Comparison of ENCODE assay signal across 7 cellular contexts in the genomic region with DNA sequence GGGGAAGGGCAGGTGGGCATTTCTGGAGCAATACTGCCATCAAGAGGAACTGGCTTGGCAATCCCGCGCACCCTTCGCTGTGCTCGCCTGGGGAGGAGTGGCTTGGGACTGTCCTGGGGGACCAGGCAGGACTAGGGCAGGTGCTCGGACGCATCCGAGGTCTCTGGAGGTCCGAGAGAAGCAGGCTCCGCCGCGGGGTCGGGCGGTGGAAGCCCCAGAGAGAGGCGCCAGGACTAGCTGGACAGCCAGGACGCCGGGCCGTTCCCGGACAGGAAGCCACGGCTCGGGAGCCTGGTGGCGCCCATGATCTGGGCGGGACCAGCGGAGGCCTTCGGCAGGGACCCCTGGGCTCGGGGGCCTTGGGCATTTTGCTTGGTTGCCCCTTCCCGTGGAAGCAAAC.
DNase-seq lines count a peak whose midpoint lies in the region; ATAC-seq, FAIRE-seq and TF ChIP-seq lines count a peak whose summit lies in the region.
"Not testable (repeated sequence)": the region's sequence is repeated elsewhere in the genome, so short reads cannot be mapped to it uniquely, and the experiment has no call there.

No MANE protein-coding gene starts in this region.

- H3K4me1 ChIP-seq in BE2C; IMR-90 (ENCODE audit: control insufficient read depth, insufficient read depth, low read length); kidney (ENCODE audit: control insufficient read depth in 1 of 2, insufficient read depth in 1 of 2, low read depth in 1 of 2, low read length in 2 of 2): not testable (repeated sequence)

- BruUV-seq in IMR-90 (replicated peaks; lab: Mats Ljungman, UMichigan), result not testable (repeated sequence)

- H2BK120ac ChIP-seq in IMR-90 (ENCODE audit: low read depth, low read length), result peak overlapping the region; percentile 99

- not testable (repeated sequence) for H3K9me1 ChIP-seq in IMR-90 (ENCODE audit: insufficient read depth, low read length)

- TF ChIP-seq RAD21 in IMR-90 (IDR thresholded peaks at IDR 0.05; ENCODE audit: low read length), result 0 out of 2 replicates have a peak, but pooled peaks have one; percentile 8

- peak overlapping the region; percentile 77 for H2BK5ac ChIP-seq in IMR-90 (ENCODE audit: low read depth, low read length, poor library complexity, severe bottlenecking)

- H3K27ac ChIP-seq in IMR-90 (ENCODE audit: insufficient read depth, low read length), result peak overlapping the region; percentile 62
- H3K27ac ChIP-seq in brain microvascular endothelial cell; kidney (ENCODE audit: low read depth in 2 of 2, low read length in 2 of 2): not testable (repeated sequence)

- H3K4ac ChIP-seq in IMR-90 (ENCODE audit: low read depth, low read length), result peak overlapping the region; percentile 95

- peak overlapping the region; percentile 67 to 93 for H4K8ac ChIP-seq in IMR-90 (ENCODE audit: low read depth in 2 of 2, low read length in 2 of 2)

- CTCF ChIA-PET in IMR-90 (lab: Yijun Ruan, JAX), result not testable (repeated sequence)

- peak overlapping the region; percentile 66; the same call in 1 of the 2 replicates for H3K18ac ChIP-seq in IMR-90 (ENCODE audit: low read depth, low read length)

- H2AFZ ChIP-seq in IMR-90 (replicated peaks; ENCODE audit: low read length, poor library complexity), result not testable (repeated sequence)

- not testable (repeated sequence) for TF ChIP-seq POLR2A in IMR-90 (IDR thresholded peaks at IDR 0.05; ENCODE audit: low read depth, low read length)

- H2AK5ac ChIP-seq in IMR-90 (ENCODE audit: low read depth, low read length), result not testable (repeated sequence)

- H4K20me1 ChIP-seq in IMR-90 (ENCODE audit: insufficient read depth, low read length), result not testable (repeated sequence)

- in situ Hi-C loops in IMR-90 (cut with MboI; ENCODE audit: low sequenced_read_pairs); brain microvascular endothelial cell (cut with HindIII; ENCODE audit: low pct_ligation_motif_present, low sequenced_read_pairs): not testable (repeated sequence)

- H3K23ac ChIP-seq in IMR-90 (ENCODE audit: low read depth, low read length), result peak overlapping the region; percentile 82; the same call in 1 of the 2 replicates

- peak overlapping the region; percentile 38 for H3K4me2 ChIP-seq in IMR-90 (ENCODE audit: low read depth, low read length)

- POLR2A ChIA-PET in IMR-90 (lab: Charles Lee; ENCODE audit: unreplicated experiment), result not testable (repeated sequence)

- WGBS in IMR-90 (ENCODE audit: extremely low coverage in 2 of 2, insufficient read length in 1 of 2), 2 experiments, result 31% methylated on average over 5 of the region's 26 CpGs; no CpG with 5 or more reads in 1 of the 2 experiments

- intact Hi-C loops in IMR-90 (cut with micrococcal nuclease); kidney (cut with DNase I): not testable (repeated sequence)

- H3K27me3 ChIP-seq in BE2C; IMR-90 (ENCODE audit: control insufficient read depth, insufficient read depth, low read length); brain microvascular endothelial cell (replicated peaks): not testable (repeated sequence)

- DNase-seq in BE2C (peak; percentile 75), IMR-90 (peak; percentile 24), kidney (peak; percentile 91), mucosa of gallbladder (ENCODE audit: low spot score) (peak; percentile 42), smooth muscle cell of the brain vasculature (ENCODE audit: low read depth, low spot score) (peak; percentile 10)
- DNase-seq in brain microvascular endothelial cell, result not testable (repeated sequence)

- dilution Hi-C loops in IMR-90 (cut with HindIII; ENCODE audit: low sequenced_read_pairs, unreplicated experiment), result not testable (repeated sequence)

- not testable (repeated sequence) for TF ChIP-seq CTCF in BE2C (IDR thresholded peaks at IDR 0.05; ENCODE audit: low read depth, low read length); IMR-90 (conservative IDR thresholded peaks at IDR 0.05; ENCODE audit: low read depth, low read length); WI38 (IDR thresholded peaks at IDR 0.05; ENCODE audit: low read depth, low read length); brain microvascular endothelial cell (IDR thresholded peaks at IDR 0.05; ENCODE audit: low read depth, low read length, missing control alignments); kidney (IDR thresholded peaks at IDR 0.05; ENCODE audit: borderline replicate concordance, extremely low read depth, insufficient read depth)

- H3K4me3 ChIP-seq in BE2C (ENCODE audit: low read depth, low read length), result peak overlapping the region; percentile 42
- H3K4me3 ChIP-seq in IMR-90 (ENCODE audit: insufficient read depth, low read depth, low read length), result peak overlapping the region; percentile 46
- H3K4me3 ChIP-seq in WI38 (ENCODE audit: low read depth, low read length), result peak overlapping the region; percentile 56
- peak overlapping the region; percentile 51 for H3K4me3 ChIP-seq in brain microvascular endothelial cell (ENCODE audit: low read depth, low read length)
- H3K4me3 ChIP-seq in kidney (ENCODE audit: low read length in 2 of 2), result not testable (repeated sequence)

- H3K14ac ChIP-seq in IMR-90 (replicated peaks; ENCODE audit: low read depth, low read length), result peak overlapping the region; percentile 87; the same call in 1 of the 2 replicates

- H2BK15ac ChIP-seq in IMR-90 (ENCODE audit: low read depth, low read length), result not testable (repeated sequence)

- H3K9me3 ChIP-seq in BE2C; IMR-90 (ENCODE audit: control insufficient read depth, insufficient read depth, low read length); kidney (ENCODE audit: control insufficient read depth in 1 of 2, low read length in 2 of 2): not testable (repeated sequence)

- not testable (repeated sequence) for H3K36me3 ChIP-seq in BE2C; IMR-90 (ENCODE audit: control insufficient read depth, insufficient read depth, low read length); brain microvascular endothelial cell (replicated peaks); kidney (ENCODE audit: control insufficient read depth in 1 of 2, insufficient read depth in 2 of 2, low read length in 2 of 2)

- H3K56ac ChIP-seq in IMR-90 (ENCODE audit: extremely low read depth, insufficient read depth, low read length), result not testable (repeated sequence)

- H3K79me1 ChIP-seq in IMR-90 (ENCODE audit: low read depth in 1 of 2, low read length in 2 of 2), result not testable (repeated sequence)

- ATAC-seq in IMR-90 (ENCODE audit: low read depth), result not testable (repeated sequence)

- FAIRE-seq in kidney (lab: Jason Lieb, UNC), result not testable (repeated sequence)

- H4K91ac ChIP-seq in IMR-90 (ENCODE audit: insufficient read depth, low read depth, low read length), result peak overlapping the region; percentile 99

- not testable (repeated sequence) for H2AK9ac ChIP-seq in IMR-90 (replicated peaks; ENCODE audit: low read depth, low read length, poor library complexity)

- peak overlapping the region; percentile 76 for H4K5ac ChIP-seq in IMR-90 (ENCODE audit: low read depth, low read length)

- peak overlapping the region; percentile 97 for H2BK20ac ChIP-seq in IMR-90 (ENCODE audit: low read depth, low read length)

- peak overlapping the region; percentile 63 for H3K9ac ChIP-seq in IMR-90 (ENCODE audit: low read depth, low read length)
- not testable (repeated sequence) for H3K9ac ChIP-seq in kidney (ENCODE audit: low read length in 2 of 2)
